In the genomic region with DNA sequence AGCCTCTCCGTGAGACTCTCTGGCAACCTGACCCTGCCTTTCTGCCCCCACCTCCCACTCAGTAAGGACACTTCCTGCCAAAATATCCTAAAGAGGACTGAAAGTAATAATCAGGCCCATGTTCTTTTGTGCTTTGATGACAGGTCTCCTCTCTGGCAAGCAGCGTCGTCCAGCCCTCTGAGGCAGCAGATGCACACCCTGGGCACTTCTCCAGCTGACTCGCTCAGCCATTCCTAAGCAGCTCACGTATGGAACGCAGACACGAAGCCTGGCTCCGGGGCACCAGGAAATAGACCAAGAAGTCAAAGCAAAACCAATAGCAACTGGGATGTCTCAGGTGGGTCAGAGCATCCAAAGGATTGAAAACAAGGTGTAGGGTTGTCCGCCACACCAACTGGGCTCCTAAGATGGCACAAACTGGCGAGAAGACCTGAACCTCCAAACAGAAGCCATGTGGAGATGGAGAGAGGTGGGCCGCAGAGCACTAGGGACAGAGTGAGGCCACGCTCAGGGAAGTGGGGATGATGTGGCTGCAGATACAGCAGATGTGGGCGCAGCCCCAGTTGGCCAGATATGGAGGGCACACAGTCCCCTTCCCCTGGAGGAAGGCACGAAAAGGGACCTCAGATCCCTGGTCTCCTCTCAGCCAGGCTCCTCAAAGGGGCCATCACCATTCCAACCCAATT, we compare ENCODE assay signal across 9 cellular contexts. TPM values are rescaled to one million over a fixed set of nuclear protein-coding genes. Genes with fewer than 3 reads are reported as not detected.
DNase-seq lines count a peak whose midpoint lies in the region; ATAC-seq and TF ChIP-seq lines count a peak whose summit lies in the region.
"Had no signal": no experiment of that assay in that cellular context is flagged by ENCODE, and none has a peak within 500 bp of the region (broad histone marks: within the 10 kb centered on the region; RNA-seq: fewer than 3 reads in every experiment).

No MANE protein-coding gene starts in this region.

- no peak for ATAC-seq in stimulated activated naive B cell treated with anti-CD40 and anti-IgM and Interleukin-4, amounts not matched to agents 10 μg/mL and 1 μg/mL and 100 μg/mL, for 72 hours (replicated peaks)
- ATAC-seq in HG02678 (IDR thresholded peaks at IDR 0.05; ENCODE audit: unreplicated experiment), result no peak
- ATAC-seq: K562 had no signal

- H3K9me3 Mint-ChIP-seq in T-helper 1 cell treated with Interleukin-12 subunit alpha and Interleukin-12 subunit beta and Interleukin-4 antibody, amounts not matched to agents 30 μg/mL and 1 μg/mL, for 36 hours, result no peaks in the 10 kb centered on the region
- peaks cover 2 to 4% of the 10 kb centered on the region in 2 donors for H3K9me3 Mint-ChIP-seq in stimulated activated naive B cell treated with anti-CD40 and anti-IgM and Interleukin-4, amounts not matched to agents 10 μg/mL and 1 μg/mL and 100 μg/mL, for 72 hours

- POLR2A ChIA-PET in A673 (lab: Charles Lee; ENCODE audit: low non-redundant PET), result no interaction called here

- no peaks in the 10 kb centered on the region for H3K4me1 ChIP-seq in A673 (ENCODE audit: insufficient read depth, low read length, poor library complexity, severe bottlenecking)

- TF ChIP-seq CTCF in A673 (conservative IDR thresholded peaks at IDR 0.05; ENCODE audit: low read depth, low read length), result no peak

- no peaks in the 10 kb centered on the region for H3K36me3 ChIP-seq in A673 (ENCODE audit: insufficient read depth, low read length, poor library complexity, severe bottlenecking)

- DNase-seq in T-helper 1 cell (no peak), RPMI7951 (ENCODE audit: low read depth) (peak; percentile 51), fibroblast of the conjunctiva (ENCODE audit: low read depth) (peak; percentile 51), HPDE6-E6E7 (ENCODE audit: extremely low spot score) (no peak), A673 (ENCODE audit: low spot score) (no peak)
- no peak for DNase-seq in stimulated activated naive B cell treated with anti-CD40 and anti-IgM and Interleukin-4, amounts not matched to agents 10 μg/mL and 1 μg/mL and 100 μg/mL, for 72 hours

- no peak overlapping the region for H3K27ac Mint-ChIP-seq in T-helper 1 cell treated with Interleukin-12 subunit alpha and Interleukin-12 subunit beta and Interleukin-4 antibody, amounts not matched to agents 30 μg/mL and 1 μg/mL, for 36 hours
- H3K27ac Mint-ChIP-seq in stimulated activated naive B cell treated with anti-CD40 and anti-IgM and Interleukin-4, amounts not matched to agents 10 μg/mL and 1 μg/mL and 100 μg/mL, for 72 hours, result peak overlapping the region; percentile 90

- CTCF ChIA-PET in A673 (lab: Charles Lee), result no interaction called here

- intact Hi-C loops in A673 (cut with micrococcal nuclease; ENCODE audit: unreplicated experiment), result no loop called here

- no peak overlapping the region for H3K4me3 ChIP-seq in A673 (ENCODE audit: low read depth, low read length, poor library complexity, severe bottlenecking)
- H3K4me3 ChIP-seq: K562 had no signal

- H3K4me3 Mint-ChIP-seq in T-helper 1 cell treated with Interleukin-12 subunit alpha and Interleukin-12 subunit beta and Interleukin-4 antibody, amounts not matched to agents 30 μg/mL and 1 μg/mL, for 36 hours, result peak overlapping the region; percentile 89
- peak overlapping the region; percentile 94 to 99 for H3K4me3 Mint-ChIP-seq in stimulated activated naive B cell treated with anti-CD40 and anti-IgM and Interleukin-4, amounts not matched to agents 10 μg/mL and 1 μg/mL and 100 μg/mL, for 72 hours

- peaks cover 7% of the 10 kb centered on the region for H3K27me3 ChIP-seq in A673 (replicated peaks; ENCODE audit: insufficient read depth, low read depth, low read length, poor library complexity)

- H3K27me3 Mint-ChIP-seq in T-helper 1 cell treated with Interleukin-12 subunit alpha and Interleukin-12 subunit beta and Interleukin-4 antibody, amounts not matched to agents 30 μg/mL and 1 μg/mL, for 36 hours (ENCODE audit: low read depth), result no peaks in the 10 kb centered on the region
- H3K27me3 Mint-ChIP-seq in stimulated activated naive B cell treated with anti-CD40 and anti-IgM and Interleukin-4, amounts not matched to agents 10 μg/mL and 1 μg/mL and 100 μg/mL, for 72 hours, result no peaks in the 10 kb centered on the region

- H3K9me3 ChIP-seq in A673 (ENCODE audit: low read depth, low read length, poor library complexity, severe bottlenecking), result no peaks in the 10 kb centered on the region

- no TSS peak for BruUV-seq in A673 (replicated peaks; lab: Mats Ljungman, UMichigan)

- peaks cover 27% of the 10 kb centered on the region for H3K4me1 Mint-ChIP-seq in T-helper 1 cell treated with Interleukin-12 subunit alpha and Interleukin-12 subunit beta and Interleukin-4 antibody, amounts not matched to agents 30 μg/mL and 1 μg/mL, for 36 hours (ENCODE audit: low read depth)
- peaks cover 51 to 74% of the 10 kb centered on the region in 2 donors for H3K4me1 Mint-ChIP-seq in stimulated activated naive B cell treated with anti-CD40 and anti-IgM and Interleukin-4, amounts not matched to agents 10 μg/mL and 1 μg/mL and 100 μg/mL, for 72 hours

- no peak overlapping the region for H3K27ac ChIP-seq in A673 (ENCODE audit: low read depth, low read length, poor library complexity, severe bottlenecking)

- peaks cover 37% of the 10 kb centered on the region for H3K36me3 Mint-ChIP-seq in T-helper 1 cell treated with Interleukin-12 subunit alpha and Interleukin-12 subunit beta and Interleukin-4 antibody, amounts not matched to agents 30 μg/mL and 1 μg/mL, for 36 hours (ENCODE audit: low read depth)
- peaks cover 51 to 66% of the 10 kb centered on the region in 2 donors for H3K36me3 Mint-ChIP-seq in stimulated activated naive B cell treated with anti-CD40 and anti-IgM and Interleukin-4, amounts not matched to agents 10 μg/mL and 1 μg/mL and 100 μg/mL, for 72 hours

RNA-seq across cellular contexts. Expression of a gene that starts 2.4 kb away (rescaled TPM):
- total RNA-seq in RPMI7951 (2014; rRNA removed; shearing (Covaris generic)), result 0.12 and 0.49 TPM in 2 replicates
- 2.7 and 3.7 TPM in 2 replicates for total RNA-seq in A673 (2021)

Comparison
In these comparisons a context has a peak if more than half of its experiments do, and no peak if none do; other contexts are left out.
1. DNase-seq: peak in RPMI7951 (single experiment) and fibroblast of the conjunctiva (single experiment); none in T-helper 1 cell (0 of 5), stimulated activated naive B cell treated with anti-CD40 and anti-IgM and Interleukin-4, amounts not matched to agents 10 μg/mL and 1 μg/mL and 100 μg/mL, for 72 hours (single experiment), HPDE6-E6E7 (single experiment) and A673 (single experiment).